ENCODE assay signal across 11 cellular contexts in genomic region chr18:44823782-44824181, GRCh38.
DNase-seq lines count a peak whose midpoint lies in the region; ATAC-seq, FAIRE-seq and TF ChIP-seq lines count a peak whose summit lies in the region.
"Had no signal": no experiment of that assay in that cellular context is flagged by ENCODE, and none has a peak within 500 bp of the region (broad histone marks: within the 10 kb centered on the region; RNA-seq: fewer than 3 reads in every experiment).

No MANE protein-coding gene starts in this region.

- peaks cover 12% of the 10 kb centered on the region for H3K27me3 Mint-ChIP-seq in activated naive CD4-positive, alpha-beta T cell treated with anti-CD3 and anti-CD28 coated beads for 36 hours (ENCODE audit: low read depth)

- FAIRE-seq in urothelium cell line (lab: Jason Lieb, UNC) = no peak

- peaks cover 9% of the 10 kb centered on the region for H3K4me1 Mint-ChIP-seq in activated naive CD4-positive, alpha-beta T cell treated with anti-CD3 and anti-CD28 coated beads for 36 hours (ENCODE audit: low read depth)

- no peaks in the 10 kb centered on the region for H3K9me3 ChIP-seq in RWPE2 (ENCODE audit: severe bottlenecking)
- H3K9me3 ChIP-seq: upper lobe of left lung had no signal

- peaks cover 29% of the 10 kb centered on the region for H3K4me1 ChIP-seq in RWPE2 (ENCODE audit: insufficient read depth, poor library complexity, severe bottlenecking)

- intact Hi-C loops in activated naive CD4-positive, alpha-beta T cell treated with anti-CD3 and anti-CD28 coated beads for 36 hours (cut with micrococcal nuclease) = no loop called here

- CTCF ChIA-PET in activated naive CD4-positive, alpha-beta T cell treated with anti-CD3 and anti-CD28 coated beads for 36 hours (lab: Charles Lee) = interaction anchor here (0.9 kb wide), 1 partner anchor 73 kb away, joined by 3 read pairs; no protein-coding TSS in a partner anchor

- peak; percentile 16 for DNase-seq in activated naive CD4-positive, alpha-beta T cell treated with anti-CD3 and anti-CD28 coated beads for 36 hours
- no peak for DNase-seq in activated naive CD4-positive, alpha-beta T cell treated with anti-CD3 and anti-CD28 coated beads, Interleukin-2, amount 50 U/mL, for 16 hours
- DNase-seq in RWPE2 (ENCODE audit: low spot score) = no peak
- peak; percentile 59 to 80 for DNase-seq in foreskin fibroblast
- DNase-seq in urothelium cell line (ENCODE audit: low spot score) = peak; percentile 55
- DNase-seq in NCI-H2227 treated with DMSO at 0.1 percent for 48 hours (lab: John Stamatoyannopoulos, UW) = no peak
- DNase-seq: activated CD4-positive, alpha-beta T cell treated with anti-CD3 and anti-CD28 coated beads, Interleukin-2, amount 10 ng/mL, durations not matched to agents 24 days and 14 days; amniotic stem cell; upper lobe of left lung had no signal

- ATAC-seq in RWPE2 (ENCODE audit: low read depth) (peak; percentile 89), GM21723 (IDR thresholded peaks at IDR 0.05; ENCODE audit: unreplicated experiment) (no peak), HG03432 (IDR thresholded peaks at IDR 0.05; ENCODE audit: unreplicated experiment) (no peak)

- no peak overlapping the region for H3K4me3 ChIP-seq in RWPE2 (ENCODE audit: severe bottlenecking)
- H3K4me3 ChIP-seq in foreskin fibroblast (ENCODE audit: low read depth in 1 of 2, low read length in 2 of 2) = no peak overlapping the region
- H3K4me3 ChIP-seq: upper lobe of left lung had no signal

- H3K27ac ChIP-seq in RWPE2 (ENCODE audit: poor library complexity, severe bottlenecking) = peak overlapping the region; percentile 27
- H3K27ac ChIP-seq: upper lobe of left lung had no signal

- H3K27me3 ChIP-seq in RWPE2 (ENCODE audit: insufficient read depth, poor library complexity, severe bottlenecking) = no peaks in the 10 kb centered on the region
- H3K27me3 ChIP-seq: upper lobe of left lung had no signal

- H3K27ac Mint-ChIP-seq in activated naive CD4-positive, alpha-beta T cell treated with anti-CD3 and anti-CD28 coated beads for 36 hours = no peak overlapping the region
- H3K27ac Mint-ChIP-seq: activated CD4-positive, alpha-beta T cell treated with anti-CD3 and anti-CD28 coated beads, Interleukin-2, amount 10 ng/mL, durations not matched to agents 24 days and 14 days had no signal

- TF ChIP-seq CTCF in RWPE2 (IDR thresholded peaks at IDR 0.05; ENCODE audit: poor library complexity, severe bottlenecking) = no peak
- TF ChIP-seq CTCF in foreskin fibroblast (IDR thresholded peaks at IDR 0.05; ENCODE audit: low read depth, low read length) = no peak

- no peaks in the 10 kb centered on the region for H3K9me3 Mint-ChIP-seq in activated naive CD4-positive, alpha-beta T cell treated with anti-CD3 and anti-CD28 coated beads for 36 hours

- no peaks in the 10 kb centered on the region for H3K36me3 Mint-ChIP-seq in activated naive CD4-positive, alpha-beta T cell treated with anti-CD3 and anti-CD28 coated beads for 36 hours (ENCODE audit: low read depth)

- no peak overlapping the region for H3K4me3 Mint-ChIP-seq in activated naive CD4-positive, alpha-beta T cell treated with anti-CD3 and anti-CD28 coated beads for 36 hours
- H3K4me3 Mint-ChIP-seq: activated CD4-positive, alpha-beta T cell treated with anti-CD3 and anti-CD28 coated beads, Interleukin-2, amount 10 ng/mL, durations not matched to agents 24 days and 14 days had no signal

- no peaks in the 10 kb centered on the region for H3K36me3 ChIP-seq in RWPE2 (ENCODE audit: low read depth)
- H3K36me3 ChIP-seq: upper lobe of left lung had no signal

Comparison
In these comparisons a context has a peak if more than half of its experiments do, and no peak if none do; other contexts are left out.
1. DNase-seq: peak in activated naive CD4-positive, alpha-beta T cell treated with anti-CD3 and anti-CD28 coated beads for 36 hours (single experiment), foreskin fibroblast (2 of 2) and urothelium cell line (single experiment); none in activated naive CD4-positive, alpha-beta T cell treated with anti-CD3 and anti-CD28 coated beads, Interleukin-2, amount 50 U/mL, for 16 hours (single experiment), RWPE2 (single experiment) and NCI-H2227 treated with DMSO at 0.1 percent for 48 hours (single experiment).